In genomic region chr1:115099693-115100050, GRCh38 we compare ENCODE assay signal across 8 cellular contexts. TPM values are rescaled to one million over a fixed set of nuclear protein-coding genes. Genes with fewer than 3 reads are reported as not detected.
DNase-seq lines count a peak whose midpoint lies in the region; ATAC-seq and TF ChIP-seq lines count a peak whose summit lies in the region.

No MANE protein-coding gene starts in this region.

- ATAC-seq in GM21786 (IDR thresholded peaks at IDR 0.05; ENCODE audit: unreplicated experiment): no peak

- H3K4me3 ChIP-seq in AG10803 (ENCODE audit: low read length) (no peak overlapping the region), ascending aorta (peak overlapping the region; percentile 32 to 61), muscle layer of duodenum (ENCODE audit: low read depth in 1 of 2, low read length in 2 of 2) (peak overlapping the region; percentile 50 to 66)

- intact Hi-C loops in ascending aorta (cut with DNase I): loop anchor here (2.0 to 10.0 kb wide), 3 partner anchors 35 to 515 kb away; partner anchors contain the start of gene BCAS2

- H3K4me3 Mint-ChIP-seq in HFFc6: peak overlapping the region; percentile 80

- H3K4me1 ChIP-seq in ascending aorta (peaks cover 0 to 3% of the 10 kb centered on the region in 2 donors), muscle layer of duodenum (ENCODE audit: control insufficient read depth in 1 of 2, insufficient read depth in 2 of 2, low read length in 2 of 2) (peaks cover 0 to 13% of the 10 kb centered on the region in 2 donors)

- H3K36me3 Mint-ChIP-seq in HFFc6 (ENCODE audit: low read depth): no peaks in the 10 kb centered on the region

- DNase-seq in AG10803 (ENCODE audit: low read depth) (peak; percentile 52), HFFc6 (peak; percentile 68), ascending aorta (ENCODE audit: low spot score in 2 of 2) (no peak), NCI-H187 treated with DMSO at 0.1 percent for 48 hours (lab: John Stamatoyannopoulos, UW) (no peak), midbrain (lab: John Stamatoyannopoulos, UW) (no peak), NCI-H146 (lab: John Stamatoyannopoulos, UW) (no peak)

- TF ChIP-seq CTCF in AG10803 (conservative IDR thresholded peaks at IDR 0.05; ENCODE audit: low read length) (no peak), HFFc6 (IDR thresholded peaks at IDR 0.05) (no peak), ascending aorta (IDR thresholded peaks at IDR 0.05) (no peak)

- peaks cover 20% of the 10 kb centered on the region for H3K4me1 Mint-ChIP-seq in HFFc6 (ENCODE audit: low read depth)

- H3K27me3 Mint-ChIP-seq in HFFc6 (ENCODE audit: insufficient read depth): no peaks in the 10 kb centered on the region

- H3K27ac Mint-ChIP-seq in HFFc6: peak overlapping the region; percentile 97

- H3K36me3 ChIP-seq in ascending aorta: no peaks in the 10 kb centered on the region
- no peaks in the 10 kb centered on the region for H3K36me3 ChIP-seq in muscle layer of duodenum (ENCODE audit: control insufficient read depth in 1 of 2, insufficient read depth in 2 of 2, low read length in 2 of 2)

- H3K27me3 ChIP-seq in ascending aorta (no peaks in the 10 kb centered on the region), muscle layer of duodenum (ENCODE audit: low read depth, low read length) (no peaks in the 10 kb centered on the region)

- H3K9me3 ChIP-seq in ascending aorta: no peaks in the 10 kb centered on the region
- H3K9me3 ChIP-seq in muscle layer of duodenum (ENCODE audit: control insufficient read depth in 1 of 2, low read length in 2 of 2): no peaks in the 10 kb centered on the region

- H3K9me3 Mint-ChIP-seq in HFFc6: no peaks in the 10 kb centered on the region

- H3K27ac ChIP-seq in ascending aorta (peak overlapping the region; percentile 82), muscle layer of duodenum (ENCODE audit: low read length) (peak overlapping the region; percentile 87)

RNA-seq across cellular contexts. Expression of gene TSPAN2, which starts 10.4 kb away (rescaled TPM):
- total RNA-seq in HFFc6 (2021; fragmentation: NEBNext Ultra II Directional; extraction: Animal tissue kit (Norgen Biotek cat#: 25700)): 1 to 10 TPM; 4.2 to 6.9 (median 5.1) TPM
- 10.9 TPM for total RNA-seq in ascending aorta

Comparison
In these comparisons a context has a peak if more than half of its experiments do, and no peak if none do; other contexts are left out.
1. DNase-seq: peak in AG10803 (single experiment) and HFFc6 (single experiment); none in ascending aorta (0 of 2), NCI-H187 treated with DMSO at 0.1 percent for 48 hours (single experiment), midbrain (single experiment) and NCI-H146 (single experiment).